ENCODE assay signal across 8 cellular contexts in genomic region chr19:55340144-55340783, GRCh38. TPM values are rescaled to one million over a fixed set of nuclear protein-coding genes. Genes with fewer than 3 reads are reported as not detected.
DNase-seq lines count a peak whose midpoint lies in the region; ATAC-seq, FAIRE-seq and TF ChIP-seq lines count a peak whose summit lies in the region.

No MANE protein-coding gene starts in this region.

- peak overlapping the region; percentile 93 for H3K27ac ChIP-seq in cardiac muscle cell
- peak overlapping the region; percentile 41 to 43 for H3K27ac ChIP-seq in kidney (ENCODE audit: low read depth in 2 of 2, low read length in 2 of 2)
- peak overlapping the region; percentile 72 for H3K27ac ChIP-seq in substantia nigra (ENCODE audit: low read depth, low read length, poor library complexity, severe bottlenecking)

- H3K36me3 Mint-ChIP-seq in activated naive CD8-positive, alpha-beta T cell treated with anti-CD3 and anti-CD28 coated beads for 36 hours, result peaks cover 6% of the 10 kb centered on the region

- intact Hi-C loops in Right ventricle myocardium superior (cut with DNase I) (no loop called here), kidney (cut with DNase I) (no loop called here)

- no peaks in the 10 kb centered on the region for H3K9me3 Mint-ChIP-seq in activated naive CD8-positive, alpha-beta T cell treated with anti-CD3 and anti-CD28 coated beads for 36 hours

- H3K27me3 Mint-ChIP-seq in activated naive CD8-positive, alpha-beta T cell treated with anti-CD3 and anti-CD28 coated beads for 36 hours, result peaks cover 3% of the 10 kb centered on the region

- H3K27ac Mint-ChIP-seq in activated naive CD8-positive, alpha-beta T cell treated with anti-CD3 and anti-CD28 coated beads for 36 hours, result peak overlapping the region; percentile 88

- H3K36me3 ChIP-seq in cardiac muscle cell, result peaks cover 21% of the 10 kb centered on the region
- no peaks in the 10 kb centered on the region for H3K36me3 ChIP-seq in kidney (ENCODE audit: control insufficient read depth in 1 of 2, insufficient read depth in 2 of 2, low read length in 2 of 2)

- peak overlapping the region; percentile 58 to 87 for H3K9ac ChIP-seq in kidney (ENCODE audit: low read length in 2 of 2)

- H3K9me3 ChIP-seq in cardiac muscle cell (ENCODE audit: low read depth) (no peaks in the 10 kb centered on the region), kidney (ENCODE audit: control insufficient read depth in 1 of 2, low read length in 2 of 2) (no peaks in the 10 kb centered on the region)

- FAIRE-seq in kidney (lab: Jason Lieb, UNC), result no peak

- no peaks in the 10 kb centered on the region for H3K27me3 ChIP-seq in cardiac muscle cell

- H3K4me1 Mint-ChIP-seq in activated naive CD8-positive, alpha-beta T cell treated with anti-CD3 and anti-CD28 coated beads for 36 hours, result peaks cover 12% of the 10 kb centered on the region

- H3K4me3 Mint-ChIP-seq in activated naive CD8-positive, alpha-beta T cell treated with anti-CD3 and anti-CD28 coated beads for 36 hours, result peak overlapping the region; percentile 89

- no peak for TF ChIP-seq CTCF in cardiac muscle cell (IDR thresholded peaks at IDR 0.05; ENCODE audit: low read depth, low read length)
- no peak for TF ChIP-seq CTCF in kidney (IDR thresholded peaks at IDR 0.05; ENCODE audit: borderline replicate concordance, extremely low read depth, insufficient read depth)

- ATAC-seq in Right ventricle myocardium superior (ENCODE audit: poor library complexity), result no peak
- ATAC-seq in HG03520 (IDR thresholded peaks at IDR 0.05; ENCODE audit: unreplicated experiment), result no peak
- no peak for ATAC-seq in GM21381 (IDR thresholded peaks at IDR 0.05; ENCODE audit: unreplicated experiment)

- no peaks in the 10 kb centered on the region for H3K4me1 ChIP-seq in cardiac muscle cell (ENCODE audit: low read depth)
- peaks cover 0 to 16% of the 10 kb centered on the region in 2 donors for H3K4me1 ChIP-seq in kidney (ENCODE audit: control insufficient read depth in 1 of 2, insufficient read depth in 1 of 2, low read depth in 1 of 2, low read length in 2 of 2)

- H3K4me3 ChIP-seq in cardiac muscle cell (peak overlapping the region; percentile 89), kidney (ENCODE audit: low read length in 2 of 2) (peak overlapping the region; percentile 68 to 72)

- peak in 1 of 2 donors; percentile 12 for DNase-seq in cardiac muscle cell (ENCODE audit: low read depth in 1 of 2, low spot score in 1 of 2)
- DNase-seq in Right ventricle myocardium superior, result no peak
- DNase-seq in activated naive CD8-positive, alpha-beta T cell treated with anti-CD3 and anti-CD28 coated beads for 36 hours, result no peak
- peak; percentile 82 for DNase-seq in kidney
- peak in 8 of 49 donors; percentile 13 to 48 (median 38) for DNase-seq in substantia nigra (lab: John Stamatoyannopoulos, UW)
- no peak for DNase-seq in HCEC 1CT

RNA-seq across cellular contexts. Expression of gene KMT5C, which starts 0.6 kb away (rescaled TPM):
- 58.9 and 82.4 TPM in 2 replicates for total RNA-seq in cardiac muscle cell
- polyA plus RNA-seq in cardiac muscle cell, result 63.5 and 81.7 TPM in 2 replicates
- total RNA-seq in Right ventricle myocardium superior, result 6.6 TPM
- 10 to 100 TPM; 14.9 to 15.4 TPM for total RNA-seq in activated naive CD8-positive, alpha-beta T cell treated with anti-CD3 and anti-CD28 coated beads for 36 hours
- 13.0 TPM for total RNA-seq in kidney
- 4.1 TPM for polyA plus RNA-seq in kidney (ENCODE audit: insufficient read depth, low read depth, low replicate concordance)

RNA-seq across cellular contexts. Expression of gene COX6B2, which starts 14.3 kb away (rescaled TPM):
- total RNA-seq in cardiac muscle cell (not detected in 2 replicates), Right ventricle myocardium superior (not detected), kidney (3.8 TPM)
- polyA plus RNA-seq in cardiac muscle cell (0.06 and 0.17 TPM in 2 replicates), kidney (ENCODE audit: insufficient read depth, low read depth, low replicate concordance) (0.62 TPM)
- not detected for total RNA-seq in activated naive CD8-positive, alpha-beta T cell treated with anti-CD3 and anti-CD28 coated beads for 36 hours

RNA-seq across cellular contexts. Expression of gene TMEM150B, which starts 15.1 kb away (rescaled TPM):
- not detected in 2 replicates for total RNA-seq in cardiac muscle cell
- polyA plus RNA-seq in cardiac muscle cell, result not detected in 2 replicates
- total RNA-seq in Right ventricle myocardium superior, result 1.7 TPM
- not detected for total RNA-seq in activated naive CD8-positive, alpha-beta T cell treated with anti-CD3 and anti-CD28 coated beads for 36 hours
- total RNA-seq in kidney, result 3.6 TPM
- 5.4 TPM for polyA plus RNA-seq in kidney (ENCODE audit: insufficient read depth, low read depth, low replicate concordance)

RNA-seq across cellular contexts. Expression of gene GARIN5B, which starts 22.8 kb away (rescaled TPM):
- total RNA-seq in cardiac muscle cell, result not detected in 2 replicates
- not detected in 2 replicates for polyA plus RNA-seq in cardiac muscle cell
- total RNA-seq in Right ventricle myocardium superior, result not detected
- total RNA-seq in activated naive CD8-positive, alpha-beta T cell treated with anti-CD3 and anti-CD28 coated beads for 36 hours, result not detected
- total RNA-seq in kidney, result not detected
- polyA plus RNA-seq in kidney (ENCODE audit: insufficient read depth, low read depth, low replicate concordance), result not detected

RNA-seq across cellular contexts. Expression of gene IL11, which starts 30.0 kb away (rescaled TPM):
- total RNA-seq in cardiac muscle cell (0.12 and 0.49 TPM in 2 replicates), Right ventricle myocardium superior (not detected), kidney (0.47 TPM)
- polyA plus RNA-seq in cardiac muscle cell (0.72 TPM in 1 of 2 replicates, not detected in the other), kidney (ENCODE audit: insufficient read depth, low read depth, low replicate concordance) (0.37 TPM)
- not detected for total RNA-seq in activated naive CD8-positive, alpha-beta T cell treated with anti-CD3 and anti-CD28 coated beads for 36 hours

Comparison
In these comparisons a context has a peak if more than half of its experiments do, and no peak if none do; other contexts are left out.
1. H3K27ac ChIP-seq: peak in every context shown above with its lines; median percentile 93 in cardiac muscle cell; 72 in substantia nigra; 42 in kidney.